9 cellular contexts compared by ENCODE assay signal in the genomic region with DNA sequence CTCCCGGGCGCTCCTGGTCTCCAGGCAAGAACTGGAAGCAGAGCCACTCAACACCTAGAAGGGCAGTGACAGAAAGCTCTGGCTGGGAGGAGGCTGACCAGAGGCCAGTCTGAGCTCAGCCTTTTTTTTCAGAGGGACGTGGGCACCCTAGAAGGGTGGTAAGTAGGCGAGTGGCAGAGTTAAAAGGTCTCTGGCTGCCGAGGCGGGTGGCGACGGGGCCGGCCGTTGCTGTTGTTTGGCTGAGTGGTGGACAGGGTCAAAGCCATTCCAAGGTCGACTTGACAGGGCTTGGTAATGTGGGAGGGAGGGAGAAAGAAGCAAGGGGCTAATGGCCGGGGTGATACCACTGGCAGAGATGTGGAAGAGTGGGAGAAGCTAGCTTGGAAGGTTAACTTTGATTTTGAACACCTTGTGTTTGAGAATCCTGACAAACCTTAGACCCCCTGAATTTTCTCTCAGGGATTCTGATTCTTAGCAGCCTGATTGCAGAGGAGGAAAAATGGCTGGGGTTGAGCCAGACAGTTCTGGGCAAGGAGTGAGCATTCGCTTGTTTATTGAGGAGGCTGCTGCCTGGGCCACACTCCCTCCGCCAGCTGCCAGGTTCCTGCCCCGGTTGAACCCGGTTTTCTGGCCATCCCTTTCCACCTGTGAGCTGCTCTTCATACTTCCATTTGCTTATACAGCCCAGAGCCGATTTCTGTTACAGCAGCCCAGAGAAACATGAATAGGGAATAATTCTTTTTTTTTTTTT. TPM values are rescaled to one million over a fixed set of nuclear protein-coding genes. Genes with fewer than 3 reads are reported as not detected.
A peak's percentile ranks its signal among the peaks of the same experiment; 100 is the strongest.
DNase-seq lines count a peak whose midpoint lies in the region; FAIRE-seq and TF ChIP-seq lines count a peak whose summit lies in the region.
"Had no signal": no experiment of that assay in that cellular context is flagged by ENCODE, and none has a peak within 500 bp of the region (broad histone marks: within the 10 kb centered on the region; RNA-seq: fewer than 3 reads in every experiment).

No MANE protein-coding gene starts in this region.

- no peaks in the 10 kb centered on the region for H3K9me3 Mint-ChIP-seq in activated naive CD4-positive, alpha-beta T cell treated with anti-CD3 and anti-CD28 coated beads, Interleukin-2, amount 50 U/mL, for 24 hours

- H3K27ac ChIP-seq in urinary bladder (ENCODE audit: low read depth), result no peak overlapping the region

- no peak for TF ChIP-seq POLR2A in H54 (IDR thresholded peaks at IDR 0.05; ENCODE audit: low read depth, low read length)

- peak overlapping the region; percentile 94 for H3K4me3 Mint-ChIP-seq in activated naive CD4-positive, alpha-beta T cell treated with anti-CD3 and anti-CD28 coated beads, Interleukin-2, amount 50 U/mL, for 24 hours

- DNase-seq in activated naive CD4-positive, alpha-beta T cell treated with anti-CD3 and anti-CD28 coated beads, Interleukin-2, amount 50 U/mL, for 16 hours, result no peak
- DNase-seq in cardiac fibroblast (ENCODE audit: low read depth in 2 of 2) (no peak), medulla oblongata (ENCODE audit: extremely low spot score) (peak; percentile 32), mesenteric fat pad (ENCODE audit: low spot score) (no peak), iPS-NIHi7 (ENCODE audit: extremely low spot score) (no peak), H54 (ENCODE audit: insufficient read length, low spot score) (no peak)

- no peaks in the 10 kb centered on the region for H3K4me1 ChIP-seq in urinary bladder (ENCODE audit: insufficient read depth)

- FAIRE-seq in H54 (lab: Jason Lieb, UNC), result no peak

- H3K27me3 Mint-ChIP-seq in activated naive CD4-positive, alpha-beta T cell treated with anti-CD3 and anti-CD28 coated beads, Interleukin-2, amount 50 U/mL, for 24 hours, result no peaks in the 10 kb centered on the region

- 30% methylated on average over 17 of the region's 17 CpGs for WGBS in urinary bladder

- no peak for TF ChIP-seq CTCF in cardiac fibroblast (IDR thresholded peaks at IDR 0.05; ENCODE audit: low read depth, low read length)

- no peaks in the 10 kb centered on the region for H3K36me3 Mint-ChIP-seq in activated naive CD4-positive, alpha-beta T cell treated with anti-CD3 and anti-CD28 coated beads, Interleukin-2, amount 50 U/mL, for 24 hours

- peak overlapping the region; percentile 32 for H3K27ac Mint-ChIP-seq in activated naive CD4-positive, alpha-beta T cell treated with anti-CD3 and anti-CD28 coated beads, Interleukin-2, amount 50 U/mL, for 24 hours

- H3K4me1 Mint-ChIP-seq in activated naive CD4-positive, alpha-beta T cell treated with anti-CD3 and anti-CD28 coated beads, Interleukin-2, amount 50 U/mL, for 24 hours, result peaks cover 24% of the 10 kb centered on the region

- H3K4me3 ChIP-seq in cardiac fibroblast (replicated peaks in 1 of 2; ENCODE audit: low read depth in 2 of 2, low read length in 2 of 2) (peak overlapping the region; percentile 52 to 56), urinary bladder (ENCODE audit: low read depth, low read length) (peak overlapping the region; percentile 47)

- no peaks in the 10 kb centered on the region for H3K36me3 ChIP-seq in urinary bladder (ENCODE audit: insufficient read depth)

RNA-seq across cellular contexts. Expression of a gene that starts 0.9 kb away (rescaled TPM):
- not detected for total RNA-seq in urinary bladder
- not detected for polyA plus RNA-seq in urinary bladder
- not detected for total RNA-seq in mesenteric fat pad
- total RNA-seq: dermis microvascular lymphatic vessel endothelial cell had no signal

RNA-seq across cellular contexts. Expression of a gene that starts 14.6 kb away (rescaled TPM):
- 6.2 TPM for total RNA-seq in urinary bladder
- 5.5 TPM for polyA plus RNA-seq in urinary bladder
- total RNA-seq in mesenteric fat pad, result 10.4 TPM

RNA-seq across cellular contexts. Expression of a gene that starts 17.9 kb away (rescaled TPM):
- 0.11 TPM for total RNA-seq in urinary bladder
- 0.33 TPM for polyA plus RNA-seq in urinary bladder
- 0.10 TPM for total RNA-seq in mesenteric fat pad
- total RNA-seq: dermis microvascular lymphatic vessel endothelial cell had no signal

RNA-seq across cellular contexts. Expression of a gene that starts 19.1 kb away (rescaled TPM):
- total RNA-seq in urinary bladder (28.0 TPM), mesenteric fat pad (47.6 TPM)
- 45.7 TPM for polyA plus RNA-seq in urinary bladder

RNA-seq across cellular contexts. Expression of a gene that starts 33.8 kb away (rescaled TPM):
- total RNA-seq in urinary bladder (9.5 TPM), mesenteric fat pad (165 TPM)
- polyA plus RNA-seq in urinary bladder, result 84.1 TPM
